9 cellular contexts compared by ENCODE assay signal in the genomic region with DNA sequence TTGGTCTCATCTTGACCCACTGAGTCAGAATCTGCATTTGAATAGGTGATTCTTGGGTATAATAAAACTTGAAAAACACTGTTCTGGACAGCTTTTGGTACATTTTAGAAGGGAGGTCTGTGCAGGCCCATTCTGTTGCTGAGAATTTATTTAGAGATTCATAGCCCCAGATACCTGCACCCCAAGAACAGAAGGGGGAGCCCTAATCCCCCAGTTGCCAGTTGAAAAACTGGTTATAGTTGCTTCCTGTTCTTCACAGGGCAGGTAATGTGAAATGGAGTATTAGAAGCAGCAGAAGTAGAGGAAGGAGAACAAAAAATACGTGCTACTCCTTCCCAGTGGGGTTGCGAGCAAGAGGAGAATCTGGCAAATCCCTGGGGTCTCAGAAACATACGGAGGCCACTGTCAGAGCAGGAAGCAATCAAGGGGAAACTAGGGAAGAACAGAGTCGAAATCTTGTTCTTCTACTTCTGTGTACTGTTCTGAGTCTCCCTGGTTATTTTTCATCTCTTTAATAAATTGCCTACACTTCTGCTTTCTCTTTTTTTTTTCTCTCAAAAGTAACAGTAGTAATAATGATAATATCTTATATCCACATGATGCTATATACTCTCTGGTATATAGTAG. TPM values are rescaled to one million over a fixed set of nuclear protein-coding genes. Genes with fewer than 3 reads are reported as not detected.
DNase-seq lines count a peak whose midpoint lies in the region; ATAC-seq lines count a peak whose summit lies in the region.
"Had no signal": no experiment of that assay in that cellular context is flagged by ENCODE, and none has a peak within 500 bp of the region (broad histone marks: within the 10 kb centered on the region; RNA-seq: fewer than 3 reads in every experiment).

No MANE protein-coding gene starts in this region.

- POLR2A ChIA-PET in activated CD4-positive, alpha-beta T cell treated with anti-CD3 and anti-CD28 coated beads for 36 hours (lab: Charles Lee), result no interaction called here
- POLR2A ChIA-PET in activated CD8-positive, alpha-beta T cell treated with anti-CD3 and anti-CD28 coated beads, Interleukin-2, amount 10 ng/mL, durations not matched to agents 7 days and 5 days (lab: Charles Lee), result no interaction called here

- H3K36me3 ChIP-seq in Karpas-422 (ENCODE audit: insufficient read depth, low read length), result no peaks in the 10 kb centered on the region

- no peaks in the 10 kb centered on the region for H4K20me1 ChIP-seq in Karpas-422 (ENCODE audit: insufficient read depth, low read depth, low read length)

- no peaks in the 10 kb centered on the region for H3K27me3 Mint-ChIP-seq in activated CD4-positive, alpha-beta T cell treated with anti-CD3 and anti-CD28 coated beads for 36 hours
- peaks cover 13% of the 10 kb centered on the region for H3K27me3 Mint-ChIP-seq in activated CD8-positive, alpha-beta T cell treated with anti-CD3 and anti-CD28 coated beads, Interleukin-2, amount 10 ng/mL, durations not matched to agents 7 days and 5 days (ENCODE audit: low read depth)
- H3K27me3 Mint-ChIP-seq in stimulated activated naive CD8-positive, alpha-beta T cell treated with anti-CD3 and anti-CD28 coated beads, Interleukin-15, amount 100 ng/mL, for 72 hours, result peaks cover 7% of the 10 kb centered on the region

- no peaks in the 10 kb centered on the region for H3K79me2 ChIP-seq in Karpas-422 (ENCODE audit: low read length)

- peak; percentile 59 for DNase-seq in activated CD4-positive, alpha-beta T cell treated with anti-CD3 and anti-CD28 coated beads for 36 hours
- no peak for DNase-seq in activated CD4-positive, alpha-beta T cell treated with anti-CD3 and anti-CD28 coated beads for 1 hour
- peak; percentile 75 for DNase-seq in Karpas-422
- DNase-seq in activated CD8-positive, alpha-beta T cell treated with anti-CD3 and anti-CD28 coated beads, Interleukin-2, amount 10 ng/mL, durations not matched to agents 7 days and 5 days, result peak; percentile 64
- peak; percentile 27 for DNase-seq in glomerular visceral epithelial cell (ENCODE audit: extremely low spot score)
- peak; percentile 33 to 47 for DNase-seq in stimulated activated naive CD8-positive, alpha-beta T cell treated with anti-CD3 and anti-CD28 coated beads, Interleukin-15, amount 100 ng/mL, for 72 hours
- no peak for DNase-seq in mesenteric fat pad (ENCODE audit: low spot score)

- H3K27ac Mint-ChIP-seq in activated CD4-positive, alpha-beta T cell treated with anti-CD3 and anti-CD28 coated beads for 36 hours, result no peak overlapping the region
- peak overlapping the region; percentile 45 for H3K27ac Mint-ChIP-seq in activated CD8-positive, alpha-beta T cell treated with anti-CD3 and anti-CD28 coated beads, Interleukin-2, amount 10 ng/mL, durations not matched to agents 7 days and 5 days
- H3K27ac Mint-ChIP-seq in stimulated activated naive CD8-positive, alpha-beta T cell treated with anti-CD3 and anti-CD28 coated beads, Interleukin-15, amount 100 ng/mL, for 72 hours, result no peak overlapping the region

- no peaks in the 10 kb centered on the region for H3K27me3 ChIP-seq in Karpas-422 (ENCODE audit: low read length)

- peak; percentile 94 for ATAC-seq in activated CD4-positive, alpha-beta T cell treated with anti-CD3 and anti-CD28 coated beads for 36 hours
- ATAC-seq in GM21786 (IDR thresholded peaks at IDR 0.05; ENCODE audit: unreplicated experiment), result peak; percentile 82
- peak; percentile 94 for ATAC-seq in activated CD8-positive, alpha-beta T cell treated with anti-CD3 and anti-CD28 coated beads, Interleukin-2, amount 10 ng/mL, durations not matched to agents 7 days and 5 days
- ATAC-seq in stimulated activated naive CD8-positive, alpha-beta T cell treated with anti-CD3 and anti-CD28 coated beads, Interleukin-15, amount 100 ng/mL, for 72 hours, result peak; percentile 85

- no peaks in the 10 kb centered on the region for H3K36me3 Mint-ChIP-seq in activated CD4-positive, alpha-beta T cell treated with anti-CD3 and anti-CD28 coated beads for 36 hours (ENCODE audit: low read depth)
- no peaks in the 10 kb centered on the region for H3K36me3 Mint-ChIP-seq in activated CD8-positive, alpha-beta T cell treated with anti-CD3 and anti-CD28 coated beads, Interleukin-2, amount 10 ng/mL, durations not matched to agents 7 days and 5 days (ENCODE audit: low read depth)

- no peaks in the 10 kb centered on the region for H3K9me3 Mint-ChIP-seq in activated CD4-positive, alpha-beta T cell treated with anti-CD3 and anti-CD28 coated beads for 36 hours (ENCODE audit: low read depth)
- H3K9me3 Mint-ChIP-seq in activated CD8-positive, alpha-beta T cell treated with anti-CD3 and anti-CD28 coated beads, Interleukin-2, amount 10 ng/mL, durations not matched to agents 7 days and 5 days (ENCODE audit: insufficient read depth), result no peaks in the 10 kb centered on the region
- H3K9me3 Mint-ChIP-seq in stimulated activated naive CD8-positive, alpha-beta T cell treated with anti-CD3 and anti-CD28 coated beads, Interleukin-15, amount 100 ng/mL, for 72 hours, result no peaks in the 10 kb centered on the region

- no peak overlapping the region for H3K4me3 Mint-ChIP-seq in activated CD4-positive, alpha-beta T cell treated with anti-CD3 and anti-CD28 coated beads for 36 hours
- H3K4me3 Mint-ChIP-seq in activated CD8-positive, alpha-beta T cell treated with anti-CD3 and anti-CD28 coated beads, Interleukin-2, amount 10 ng/mL, durations not matched to agents 7 days and 5 days, result peak overlapping the region; percentile 8
- H3K4me3 Mint-ChIP-seq in stimulated activated naive CD8-positive, alpha-beta T cell treated with anti-CD3 and anti-CD28 coated beads, Interleukin-15, amount 100 ng/mL, for 72 hours, result peak overlapping the region; percentile 47 to 59

- intact Hi-C loops in activated CD4-positive, alpha-beta T cell treated with anti-CD3 and anti-CD28 coated beads for 36 hours (cut with DNase I, micrococcal nuclease), result loop anchor here (1.0 to 2.0 kb wide), 2 partner anchors 83 kb away; no protein-coding TSS in a partner anchor

- H3K9ac ChIP-seq in Karpas-422 (ENCODE audit: low read length), result no peak overlapping the region

- H3K4me1 Mint-ChIP-seq in activated CD4-positive, alpha-beta T cell treated with anti-CD3 and anti-CD28 coated beads for 36 hours, result peaks cover 2% of the 10 kb centered on the region
- peaks cover 5% of the 10 kb centered on the region for H3K4me1 Mint-ChIP-seq in activated CD8-positive, alpha-beta T cell treated with anti-CD3 and anti-CD28 coated beads, Interleukin-2, amount 10 ng/mL, durations not matched to agents 7 days and 5 days (ENCODE audit: low read depth)
- H3K4me1 Mint-ChIP-seq in stimulated activated naive CD8-positive, alpha-beta T cell treated with anti-CD3 and anti-CD28 coated beads, Interleukin-15, amount 100 ng/mL, for 72 hours, result peaks cover 6% of the 10 kb centered on the region

- no peaks in the 10 kb centered on the region for H3K4me1 ChIP-seq in Karpas-422 (ENCODE audit: low read length)

- no peaks in the 10 kb centered on the region for H3K9me2 ChIP-seq in Karpas-422 (replicated peaks; ENCODE audit: insufficient read depth, low read length)

- no peak overlapping the region for H3K4me3 ChIP-seq in Karpas-422 (ENCODE audit: low read length)

- no peak overlapping the region for H3K27ac ChIP-seq in Karpas-422 (ENCODE audit: low read length)
- H3K27ac ChIP-seq: epithelial cell of prostate had no signal

- CTCF ChIA-PET in activated CD4-positive, alpha-beta T cell treated with anti-CD3 and anti-CD28 coated beads for 36 hours (lab: Charles Lee), result interaction anchor here (1.0 to 1.4 kb wide), 2 partner anchors 24 to 82 kb away, joined by 3 to 4 read pairs; no protein-coding TSS in a partner anchor
- CTCF ChIA-PET in activated CD8-positive, alpha-beta T cell treated with anti-CD3 and anti-CD28 coated beads, Interleukin-2, amount 10 ng/mL, durations not matched to agents 7 days and 5 days (lab: Charles Lee), result interaction anchor here (0.6 to 2.5 kb wide), 4 partner anchors 9 to 89 kb away, joined by 3 to 9 read pairs (median 3); no protein-coding TSS in a partner anchor

- no peaks in the 10 kb centered on the region for H3K9me3 ChIP-seq in Karpas-422 (ENCODE audit: low read length)

- peak overlapping the region; percentile 81; the same call in 1 of the 2 replicates for H2AFZ ChIP-seq in Karpas-422 (ENCODE audit: low read length)

- H3K4me2 ChIP-seq in Karpas-422 (ENCODE audit: low read depth, low read length, poor library complexity, severe bottlenecking), result peak overlapping the region; percentile 46

RNA-seq across cellular contexts. Expression of gene CLCA2, which starts 4.6 kb away (rescaled TPM):
- total RNA-seq in activated CD4-positive, alpha-beta T cell treated with anti-CD3 and anti-CD28 coated beads for 36 hours, result not detected
- not detected in 2 replicates for total RNA-seq in Karpas-422 (2014; rRNA removed; shearing (Covaris generic); ENCODE audit: low replicate concordance)
- total RNA-seq in activated CD8-positive, alpha-beta T cell treated with anti-CD3 and anti-CD28 coated beads, Interleukin-2, amount 10 ng/mL, durations not matched to agents 7 days and 5 days, result not detected
- 1.9 TPM for total RNA-seq in mesenteric fat pad

RNA-seq across cellular contexts. Expression of gene ODF2L, which starts 23.3 kb away (rescaled TPM):
- 10 to 100 TPM; 18.8 to 27.3 TPM for total RNA-seq in activated CD4-positive, alpha-beta T cell treated with anti-CD3 and anti-CD28 coated beads for 36 hours
- 6.2 and 11.1 TPM in 2 replicates for total RNA-seq in Karpas-422 (2014; rRNA removed; shearing (Covaris generic); ENCODE audit: low replicate concordance)
- 10 to 100 TPM; 32.7 to 38.9 TPM for total RNA-seq in activated CD8-positive, alpha-beta T cell treated with anti-CD3 and anti-CD28 coated beads, Interleukin-2, amount 10 ng/mL, durations not matched to agents 7 days and 5 days
- 48.2 TPM for total RNA-seq in mesenteric fat pad

RNA-seq across cellular contexts. Expression of gene CLCA1, which starts 49.3 kb away (rescaled TPM):
- total RNA-seq in activated CD4-positive, alpha-beta T cell treated with anti-CD3 and anti-CD28 coated beads for 36 hours, result not detected
- not detected in 2 replicates for total RNA-seq in Karpas-422 (2014; rRNA removed; shearing (Covaris generic); ENCODE audit: low replicate concordance)
- not detected for total RNA-seq in activated CD8-positive, alpha-beta T cell treated with anti-CD3 and anti-CD28 coated beads, Interleukin-2, amount 10 ng/mL, durations not matched to agents 7 days and 5 days
- 0.29 TPM for total RNA-seq in mesenteric fat pad

Comparison
In these comparisons a context has a peak if more than half of its experiments do, and no peak if none do; other contexts are left out.
1. DNase-seq: peak in activated CD4-positive, alpha-beta T cell treated with anti-CD3 and anti-CD28 coated beads for 36 hours (single experiment), Karpas-422 (single experiment), activated CD8-positive, alpha-beta T cell treated with anti-CD3 and anti-CD28 coated beads, Interleukin-2, amount 10 ng/mL, durations not matched to agents 7 days and 5 days (single experiment), glomerular visceral epithelial cell (single experiment) and stimulated activated naive CD8-positive, alpha-beta T cell treated with anti-CD3 and anti-CD28 coated beads, Interleukin-15, amount 100 ng/mL, for 72 hours (2 of 2); none in activated CD4-positive, alpha-beta T cell treated with anti-CD3 and anti-CD28 coated beads for 1 hour (single experiment) and mesenteric fat pad (single experiment).
2. Peak in every context shown above with its lines, with median percentiles within 50 percentile points of each other: ATAC-seq.